In the genomic region with DNA sequence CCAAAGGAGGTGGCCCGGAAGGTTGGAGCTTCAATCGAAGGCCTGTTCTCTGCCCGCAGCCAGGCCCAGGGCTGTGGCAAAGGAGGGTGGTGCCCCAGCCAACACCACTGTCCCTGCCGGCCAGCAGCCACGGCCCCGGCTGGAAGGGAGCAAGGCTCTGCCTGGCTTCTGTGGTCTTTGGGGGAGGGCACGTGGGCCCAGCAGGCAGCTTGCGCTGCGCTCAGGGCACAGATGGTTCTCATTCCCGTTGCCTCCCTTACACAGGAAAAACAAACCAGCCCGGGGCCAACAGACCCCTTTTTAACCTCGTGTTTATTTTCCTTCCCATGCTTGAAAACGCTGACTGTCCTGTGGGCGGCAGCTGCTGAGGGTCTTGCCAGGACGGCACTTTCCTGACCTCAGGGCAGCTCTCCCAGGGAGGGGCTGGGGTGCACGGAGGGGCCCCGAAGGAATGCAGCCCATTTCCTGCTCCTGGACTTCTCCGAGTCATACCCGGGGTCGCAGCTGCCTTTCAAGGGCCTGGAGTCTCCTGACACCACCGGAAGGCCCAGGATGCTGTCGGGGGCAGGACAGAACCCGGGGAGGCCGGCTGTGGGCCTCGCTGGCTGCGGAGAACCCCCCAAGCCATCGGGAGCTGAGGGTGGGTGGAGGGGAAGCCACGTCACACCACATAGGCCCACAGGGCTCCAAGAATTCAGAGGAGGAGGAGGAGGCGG, we compare ENCODE assay signal across 8 cellular contexts. TPM values are rescaled to one million over a fixed set of nuclear protein-coding genes. Genes with fewer than 3 reads are reported as not detected.
DNase-seq lines count a peak whose midpoint lies in the region; ATAC-seq and TF ChIP-seq lines count a peak whose summit lies in the region.

No MANE protein-coding gene starts in this region.

- H4K20me1 ChIP-seq in smooth muscle cell (ENCODE audit: low read depth), result peaks cover 33% of the 10 kb centered on the region

- H3K79me2 ChIP-seq in smooth muscle cell (ENCODE audit: low read depth), result peaks cover 35% of the 10 kb centered on the region

- no peaks in the 10 kb centered on the region for H3K9me3 Mint-ChIP-seq in activated T-helper 17 cell treated with anti-CD3 and anti-CD28 coated beads, Interleukin-2, amount 50 U/mL, for 72 hours

- DNase-seq in GM04503 (ENCODE audit: low read depth) (peak; percentile 64), right atrium auricular region (ENCODE audit: low spot score) (no peak), smooth muscle cell (lab: John Stamatoyannopoulos, UW; ENCODE audit: unreplicated experiment) (no peak), NCI-H526 (lab: John Stamatoyannopoulos, UW) (no peak)
- DNase-seq in stimulated activated naive CD4-positive, alpha-beta T cell (lab: John Stamatoyannopoulos, UW), result no peak

- TF ChIP-seq CTCF in right atrium auricular region (IDR thresholded peaks at IDR 0.05) (no peak), smooth muscle cell (IDR thresholded peaks at IDR 0.05; ENCODE audit: borderline replicate concordance, insufficient read depth, poor library complexity, severe bottlenecking) (no peak)

- H3K27ac ChIP-seq in right atrium auricular region (peak overlapping the region; percentile 88 to 97), smooth muscle cell (ENCODE audit: low read depth) (peak overlapping the region; percentile 80)

- H3K36me3 ChIP-seq in right atrium auricular region (no peaks in the 10 kb centered on the region), smooth muscle cell (ENCODE audit: low read depth) (no peaks in the 10 kb centered on the region)

- WGBS in smooth muscle cell (ENCODE audit: low lambda C conversion rate), result 29% methylated on average over 28 of the region's 29 CpGs

- H3K4me1 ChIP-seq in right atrium auricular region, result peaks cover 0 to 61% of the 10 kb centered on the region in 2 donors
- peaks cover 27% of the 10 kb centered on the region for H3K4me1 ChIP-seq in smooth muscle cell (ENCODE audit: low read depth)

- H2AFZ ChIP-seq in smooth muscle cell (ENCODE audit: low read depth), result no peak overlapping the region

- ATAC-seq in activated T-helper 17 cell treated with anti-CD3 and anti-CD28 coated beads, Interleukin-2, amount 50 U/mL, for 72 hours (replicated peaks), result no peak
- ATAC-seq in GM21515 (IDR thresholded peaks at IDR 0.05; ENCODE audit: unreplicated experiment) (no peak), GM21528 (IDR thresholded peaks at IDR 0.05; ENCODE audit: low FRiP score, unreplicated experiment) (no peak)

- H3K9me3 ChIP-seq in right atrium auricular region, result no peaks in the 10 kb centered on the region
- no peaks in the 10 kb centered on the region for H3K9me3 ChIP-seq in smooth muscle cell (replicated peaks; ENCODE audit: low read depth)

- H3K27ac Mint-ChIP-seq in activated T-helper 17 cell treated with anti-CD3 and anti-CD28 coated beads, Interleukin-2, amount 50 U/mL, for 72 hours, result no peak overlapping the region

- H3K4me2 ChIP-seq in smooth muscle cell, result peak overlapping the region; percentile 96

- H3K4me1 Mint-ChIP-seq in activated T-helper 17 cell treated with anti-CD3 and anti-CD28 coated beads, Interleukin-2, amount 50 U/mL, for 72 hours, result no peaks in the 10 kb centered on the region

- peak overlapping the region in 1 of 2 donors; percentile 83 for H3K4me3 ChIP-seq in right atrium auricular region
- H3K4me3 ChIP-seq in smooth muscle cell, result peak overlapping the region; percentile 60

- H3K9ac ChIP-seq in smooth muscle cell (ENCODE audit: low read depth), result peak overlapping the region; percentile 49

- H3F3A ChIP-seq in smooth muscle cell (ENCODE audit: low read depth), result peaks cover 6% of the 10 kb centered on the region

- H3K4me3 Mint-ChIP-seq in activated T-helper 17 cell treated with anti-CD3 and anti-CD28 coated beads, Interleukin-2, amount 50 U/mL, for 72 hours, result peak overlapping the region; percentile 54

- H3K36me3 Mint-ChIP-seq in activated T-helper 17 cell treated with anti-CD3 and anti-CD28 coated beads, Interleukin-2, amount 50 U/mL, for 72 hours (ENCODE audit: low read depth), result no peaks in the 10 kb centered on the region

- no peaks in the 10 kb centered on the region for H3K27me3 ChIP-seq in right atrium auricular region
- no peaks in the 10 kb centered on the region for H3K27me3 ChIP-seq in smooth muscle cell (ENCODE audit: low read depth)

- no peaks in the 10 kb centered on the region for H3K27me3 Mint-ChIP-seq in activated T-helper 17 cell treated with anti-CD3 and anti-CD28 coated beads, Interleukin-2, amount 50 U/mL, for 72 hours

RNA-seq across cellular contexts. Expression of a gene that starts 1.1 kb away (rescaled TPM):
- total RNA-seq in activated T-helper 17 cell treated with anti-CD3 and anti-CD28 coated beads, Interleukin-2, amount 50 U/mL, for 72 hours, result 10 to 100 TPM in 1 of 2 donors, 1 to 10 TPM in 1; 5.9 to 16.3 TPM
- 10 to 100 TPM; 39.4 to 44.5 TPM for total RNA-seq in right atrium auricular region
- total RNA-seq in smooth muscle cell, result 17.1 and 21.1 TPM in 2 replicates
- polyA plus RNA-seq in smooth muscle cell, result 42.8 and 45.9 TPM in 2 replicates

RNA-seq across cellular contexts. Expression of a gene that starts 22.3 kb away (rescaled TPM):
- under 1 TPM in 1 of 2 donors, not detected in 1; 0.02 TPM for total RNA-seq in activated T-helper 17 cell treated with anti-CD3 and anti-CD28 coated beads, Interleukin-2, amount 50 U/mL, for 72 hours
- not detected for total RNA-seq in right atrium auricular region
- total RNA-seq in smooth muscle cell, result not detected in 2 replicates
- 0.10 TPM in 1 of 2 replicates, not detected in the other for polyA plus RNA-seq in smooth muscle cell

RNA-seq across cellular contexts. Expression of a gene that starts 37.3 kb away (rescaled TPM):
- 10 to 100 TPM; 10.3 to 24.0 TPM for total RNA-seq in activated T-helper 17 cell treated with anti-CD3 and anti-CD28 coated beads, Interleukin-2, amount 50 U/mL, for 72 hours
- total RNA-seq in right atrium auricular region (10 to 100 TPM; 15.4 to 36.6 TPM), smooth muscle cell (9.5 and 19.0 TPM in 2 replicates)
- 31.5 and 41.5 TPM in 2 replicates for polyA plus RNA-seq in smooth muscle cell

RNA-seq across cellular contexts. Expression of a gene that starts 47.2 kb away (rescaled TPM):
- 1 to 10 TPM; 6.1 to 6.4 TPM for total RNA-seq in activated T-helper 17 cell treated with anti-CD3 and anti-CD28 coated beads, Interleukin-2, amount 50 U/mL, for 72 hours
- 1 to 10 TPM in 1 of 2 donors, under 1 TPM in 1; 0.15 to 1.1 TPM for total RNA-seq in right atrium auricular region
- total RNA-seq in smooth muscle cell, result 0.94 and 1.2 TPM in 2 replicates
- 1.9 and 3.0 TPM in 2 replicates for polyA plus RNA-seq in smooth muscle cell
